9 cellular contexts compared by ENCODE assay signal in genomic region chr19:1063030-1063908, GRCh38. TPM values are rescaled to one million over a fixed set of nuclear protein-coding genes. Genes with fewer than 3 reads are reported as not detected.
A peak's percentile ranks its signal among the peaks of the same experiment; 100 is the strongest.
DNase-seq lines count a peak whose midpoint lies in the region; ATAC-seq, FAIRE-seq and TF ChIP-seq lines count a peak whose summit lies in the region.
"Had no signal": no experiment of that assay in that cellular context is flagged by ENCODE, and none has a peak within 500 bp of the region (broad histone marks: within the 10 kb centered on the region; RNA-seq: fewer than 3 reads in every experiment).

No MANE protein-coding gene starts in this region.

- no peak; a peak in 1 of 4 replicates for TF ChIP-seq POLR2A in HepG2 (IDR thresholded peaks at IDR 0.05; ENCODE audit: insufficient read depth in 1 of 2, low read depth in 2 of 2, low read length in 2 of 2)

- TF ChIP-seq CTCF in Caco-2 (IDR thresholded peaks at IDR 0.05; ENCODE audit: insufficient read depth in 1 of 2, low read depth in 1 of 2, low read length in 1 of 2, severe bottlenecking in 1 of 2, unreplicated experiment in 1 of 2) (no peak), HepG2 (CRISPR knock-in tag; IDR thresholded peaks at IDR 0.05) (no peak)

- in situ Hi-C loops in KBM-7 (cut with MboI; ENCODE audit: low pct_unique_long_range_greater_than_20kb, low sequenced_read_pairs) (no loop called here), HepG2 (cut with HindIII; ENCODE audit: extremely low pct_ligation_motif_present, low pct_unique_long_range_greater_than_20kb) (no loop called here)

- H3K9ac ChIP-seq in HepG2 (ENCODE audit: insufficient read depth, low read depth, low read length): no peak overlapping the region

- H3K9me3 ChIP-seq in Caco-2: no peaks in the 10 kb centered on the region
- H3K9me3 ChIP-seq in HepG2 (ENCODE audit: low read length): no peaks in the 10 kb centered on the region

- no peaks in the 10 kb centered on the region for H3K79me2 ChIP-seq in HepG2 (ENCODE audit: insufficient read depth, low read length)

- no peaks in the 10 kb centered on the region for H4K20me1 ChIP-seq in HepG2 (ENCODE audit: insufficient read depth, low read length)

- H3K27ac Mint-ChIP-seq in Caco-2 (ENCODE audit: unreplicated experiment): peak overlapping the region; percentile 59
- no peak overlapping the region for H3K27ac Mint-ChIP-seq in activated CD4-positive, alpha-beta memory T cell treated with anti-CD3 and anti-CD28 coated beads for 36 hours

- peak overlapping the region; percentile 84 for H3K4me3 Mint-ChIP-seq in Caco-2 (ENCODE audit: unreplicated experiment)
- H3K4me3 Mint-ChIP-seq in activated CD4-positive, alpha-beta memory T cell treated with anti-CD3 and anti-CD28 coated beads for 36 hours: no peak overlapping the region

- H3K4me1 ChIP-seq in Caco-2 (peaks cover 15% of the 10 kb centered on the region), HepG2 (ENCODE audit: insufficient read depth, low read length) (peaks cover 36% of the 10 kb centered on the region)

- no peak overlapping the region for H3K27ac ChIP-seq in HepG2 (ENCODE audit: extremely low read length, insufficient read depth, low read length)

- BruUV-seq in Caco-2 (replicated peaks; lab: Mats Ljungman, UMichigan): no TSS peak
- BruUV-seq in HepG2 (replicated peaks; lab: Mats Ljungman, UMichigan): no TSS peak

- H3K27me3 ChIP-seq in Caco-2 (replicated peaks; ENCODE audit: control insufficient read depth, insufficient read depth, low read length) (no peaks in the 10 kb centered on the region), HepG2 (ENCODE audit: control insufficient read depth in 1 of 2, insufficient read depth in 2 of 2, low read length in 2 of 2) (no peaks in the 10 kb centered on the region; a peak in 1 of 5 replicates)

- intact Hi-C loops in Caco-2 (cut with micrococcal nuclease; ENCODE audit: unreplicated experiment) (no loop called here), HepG2 (cut with micrococcal nuclease; ENCODE audit: unreplicated experiment) (no loop called here)
- intact Hi-C loops in activated CD4-positive, alpha-beta memory T cell treated with anti-CD3 and anti-CD28 coated beads for 36 hours (cut with micrococcal nuclease): no loop called here

- TF ChIP-seq EP300 in HepG2 (IDR thresholded peaks at IDR 0.05; ENCODE audit: low read depth in 2 of 2, low read length in 2 of 2) (no peak), HepG2 (CRISPR knock-in tag; IDR thresholded peaks at IDR 0.05; ENCODE audit: borderline replicate concordance) (no peak)

- ATAC-seq in HepG2: no peak
- ATAC-seq in GM21717 (IDR thresholded peaks at IDR 0.05; ENCODE audit: unreplicated experiment): no peak
- no peak for ATAC-seq in HG03520 (IDR thresholded peaks at IDR 0.05; ENCODE audit: unreplicated experiment)

- POLR2A ChIA-PET in Caco-2 (lab: Charles Lee) (no interaction called here), HepG2 (lab: Yijun Ruan, JAX) (no interaction called here)
- POLR2A ChIA-PET in activated CD4-positive, alpha-beta memory T cell treated with anti-CD3 and anti-CD28 coated beads for 36 hours (lab: Charles Lee): no interaction called here

- DNase-seq in Caco-2 (peak; percentile 72 to 75), KBM-7 (peak; percentile 68), HepG2 (ENCODE audit: low spot score) (no peak), NCI-H146 (lab: John Stamatoyannopoulos, UW) (no peak), NCI-H226 (no peak)
- peak; percentile 86 for DNase-seq in activated CD4-positive, alpha-beta memory T cell treated with anti-CD3 and anti-CD28 coated beads for 36 hours

- 94% methylated on average over 24 of the region's 37 CpGs for WGBS in HepG2 (ENCODE audit: low lambda C conversion rate)

- no peak for TF ChIP-seq RAD21 in HepG2 (CRISPR knock-in tag; IDR thresholded peaks at IDR 0.05)

- no peaks in the 10 kb centered on the region for H3K9me3 Mint-ChIP-seq in Caco-2 (ENCODE audit: unreplicated experiment)
- no peaks in the 10 kb centered on the region for H3K9me3 Mint-ChIP-seq in activated CD4-positive, alpha-beta memory T cell treated with anti-CD3 and anti-CD28 coated beads for 36 hours

- H2AFZ ChIP-seq in HepG2 (ENCODE audit: low read length): no peak overlapping the region

- H3K36me3 ChIP-seq in Caco-2 (ENCODE audit: control insufficient read depth, insufficient read depth, low read length) (no peaks in the 10 kb centered on the region), HepG2 (replicated peaks in 1 of 2; ENCODE audit: control insufficient read depth in 1 of 2, insufficient read depth in 2 of 2, low read length in 2 of 2) (peaks cover 3 to 4% of the 10 kb centered on the region in 2 experiments; a peak in 2 of 5 replicates)

- H3K27me3 Mint-ChIP-seq in Caco-2 (ENCODE audit: insufficient read depth, unreplicated experiment): no peaks in the 10 kb centered on the region
- H3K27me3 Mint-ChIP-seq in activated CD4-positive, alpha-beta memory T cell treated with anti-CD3 and anti-CD28 coated beads for 36 hours: no peaks in the 10 kb centered on the region

- peaks cover 43% of the 10 kb centered on the region for H3K36me3 Mint-ChIP-seq in Caco-2 (ENCODE audit: insufficient read depth, unreplicated experiment)
- H3K36me3 Mint-ChIP-seq in activated CD4-positive, alpha-beta memory T cell treated with anti-CD3 and anti-CD28 coated beads for 36 hours: peaks cover 2% of the 10 kb centered on the region

- no peak for FAIRE-seq in HepG2 (lab: Jason Lieb, UNC)
- FAIRE-seq: endometrium had no signal

- CTCF ChIA-PET in Caco-2 (lab: Charles Lee): interaction anchor here (1.8 kb wide), 1 partner anchor 35 kb away, joined by 9 read pairs; no protein-coding TSS in a partner anchor
- CTCF ChIA-PET in activated CD4-positive, alpha-beta memory T cell treated with anti-CD3 and anti-CD28 coated beads for 36 hours (lab: Charles Lee): interaction anchor here (0.7 to 5.2 kb wide), 2 partner anchors 23 to 178 kb away, joined by 4 to 31 read pairs; partner anchors contain the start of gene ABCA7
- CTCF ChIA-PET in HepG2 (lab: Yijun Ruan, JAX; ENCODE audit: low intra/inter-chr PET ratio, low total read pairs): no interaction called here

- H3K4me3 ChIP-seq in Caco-2 (ENCODE audit: low read depth, low read length) (no peak overlapping the region), HepG2 (replicated peaks in 1 of 3; ENCODE audit: insufficient read depth in 1 of 3, low read depth in 2 of 3, low read length in 3 of 3) (no peak overlapping the region)

- no peak overlapping the region for H3K4me2 ChIP-seq in HepG2 (ENCODE audit: low read depth, low read length)

- no peaks in the 10 kb centered on the region for H3K4me1 Mint-ChIP-seq in Caco-2 (ENCODE audit: low read depth, unreplicated experiment)
- peaks cover 15% of the 10 kb centered on the region for H3K4me1 Mint-ChIP-seq in activated CD4-positive, alpha-beta memory T cell treated with anti-CD3 and anti-CD28 coated beads for 36 hours (ENCODE audit: low read depth)

RNA-seq across cellular contexts. Expression of gene ARHGAP45, which starts 3.7 kb away (rescaled TPM):
- total RNA-seq in Caco-2 (2022) (38.6 and 43.3 TPM in 2 replicates), HepG2 (2016; rRNA removed; fragmentation: Illumina TruSeq; extraction: Trizol) (0.48 and 0.84 TPM in 2 replicates)
- total RNA-seq in activated CD4-positive, alpha-beta memory T cell treated with anti-CD3 and anti-CD28 coated beads for 36 hours: 100 to 1,000 TPM; 136 to 142 TPM
- 0.35 and 0.51 TPM in 2 replicates for total RNA-seq in HepG2 (2016; cell fraction: cytosol; rRNA removed; fragmentation: Illumina TruSeq; extraction: Trizol; ENCODE audit: low read depth)
- total RNA-seq in HepG2 (2016; cell fraction: insoluble cytoplasmic fraction; rRNA removed; fragmentation: Illumina TruSeq; extraction: Trizol): 0.16 and 0.50 TPM in 2 replicates
- total RNA-seq in HepG2 (2016; cell fraction: membrane; rRNA removed; fragmentation: Illumina TruSeq; extraction: Trizol): 0.38 and 0.40 TPM in 2 replicates
- total RNA-seq in HepG2 (2016; cell fraction: nucleus; rRNA removed; fragmentation: Illumina TruSeq; extraction: Trizol): 0.28 and 0.63 TPM in 2 replicates
- polyA plus RNA-seq in HepG2 (2011; rRNA removed): 32.0 and 40.3 TPM in 2 replicates
- 17.7 and 31.9 TPM in 2 replicates for polyA plus RNA-seq in HepG2 (2011; cell fraction: cytosol; rRNA removed)
- polyA plus RNA-seq in HepG2 (2011; cell fraction: nucleus; rRNA removed): 222 and 325 TPM in 2 replicates
- 21.8 and 23.4 TPM in 2 replicates for polyA plus RNA-seq in HepG2 (2012)
- not detected in 2 replicates for polyA plus RNA-seq in HepG2 (2016; cell fraction: cytosol; fragmentation: Illumina TruSeq; extraction: Trizol; ENCODE audit: low read depth)
- polyA plus RNA-seq in HepG2 (2016; cell fraction: insoluble cytoplasmic fraction; fragmentation: Illumina TruSeq; extraction: Trizol; ENCODE audit: low read depth): 0.41 and 0.69 TPM in 2 replicates
- not detected in 2 replicates for polyA plus RNA-seq in HepG2 (2016; cell fraction: membrane; fragmentation: Illumina TruSeq; extraction: Trizol; ENCODE audit: low read depth)
- polyA plus RNA-seq in HepG2 (2016; cell fraction: nucleus; fragmentation: Illumina TruSeq; extraction: Trizol; ENCODE audit: insufficient read depth, low read depth): 1.5 TPM in 2 replicates
- polyA minus RNA-seq in HepG2 (2011; rRNA and poly(A)+ RNA removed; ENCODE audit: low replicate concordance): 18.3 and 37.9 TPM in 2 replicates
- polyA minus RNA-seq in HepG2 (2011; cell fraction: cytosol; rRNA and poly(A)+ RNA removed): 19.3 and 20.1 TPM in 2 replicates
- polyA minus RNA-seq in HepG2 (2011; cell fraction: nucleus; rRNA and poly(A)+ RNA removed): 25.0 and 29.0 TPM in 2 replicates

RNA-seq across cellular contexts. Expression of gene ABCA7, which starts 23.4 kb away (rescaled TPM):
- total RNA-seq in Caco-2 (2022) (43.5 and 45.9 TPM in 2 replicates), HepG2 (2016; rRNA removed; fragmentation: Illumina TruSeq; extraction: Trizol) (1.3 and 4.4 TPM in 2 replicates)
- total RNA-seq in activated CD4-positive, alpha-beta memory T cell treated with anti-CD3 and anti-CD28 coated beads for 36 hours: 10 to 100 TPM; 28.3 to 29.3 TPM
- 3.4 and 3.5 TPM in 2 replicates for total RNA-seq in HepG2 (2016; cell fraction: cytosol; rRNA removed; fragmentation: Illumina TruSeq; extraction: Trizol; ENCODE audit: low read depth)
- total RNA-seq in HepG2 (2016; cell fraction: insoluble cytoplasmic fraction; rRNA removed; fragmentation: Illumina TruSeq; extraction: Trizol): 2.5 and 6.4 TPM in 2 replicates
- total RNA-seq in HepG2 (2016; cell fraction: membrane; rRNA removed; fragmentation: Illumina TruSeq; extraction: Trizol): 1.7 and 2.0 TPM in 2 replicates
- total RNA-seq in HepG2 (2016; cell fraction: nucleus; rRNA removed; fragmentation: Illumina TruSeq; extraction: Trizol): 7.8 and 9.7 TPM in 2 replicates
- 32.4 and 41.2 TPM in 2 replicates for polyA plus RNA-seq in HepG2 (2011; rRNA removed)
- polyA plus RNA-seq in HepG2 (2011; cell fraction: cytosol; rRNA removed): 27.7 and 35.9 TPM in 2 replicates
- polyA plus RNA-seq in HepG2 (2011; cell fraction: nucleus; rRNA removed): 316 and 410 TPM in 2 replicates
- 29.1 and 29.7 TPM in 2 replicates for polyA plus RNA-seq in HepG2 (2012)
- 0.23 and 0.72 TPM in 2 replicates for polyA plus RNA-seq in HepG2 (2016; cell fraction: cytosol; fragmentation: Illumina TruSeq; extraction: Trizol; ENCODE audit: low read depth)
- 1.6 and 2.2 TPM in 2 replicates for polyA plus RNA-seq in HepG2 (2016; cell fraction: insoluble cytoplasmic fraction; fragmentation: Illumina TruSeq; extraction: Trizol; ENCODE audit: low read depth)
- polyA plus RNA-seq in HepG2 (2016; cell fraction: membrane; fragmentation: Illumina TruSeq; extraction: Trizol; ENCODE audit: low read depth): 0.54 and 0.71 TPM in 2 replicates
- 25.9 and 28.7 TPM in 2 replicates for polyA plus RNA-seq in HepG2 (2016; cell fraction: nucleus; fragmentation: Illumina TruSeq; extraction: Trizol; ENCODE audit: insufficient read depth, low read depth)
- 20.1 and 68.5 TPM in 2 replicates for polyA minus RNA-seq in HepG2 (2011; rRNA and poly(A)+ RNA removed; ENCODE audit: low replicate concordance)
- 20.8 and 23.1 TPM in 2 replicates for polyA minus RNA-seq in HepG2 (2011; cell fraction: cytosol; rRNA and poly(A)+ RNA removed)
- polyA minus RNA-seq in HepG2 (2011; cell fraction: nucleus; rRNA and poly(A)+ RNA removed): 41.6 and 44.5 TPM in 2 replicates

RNA-seq across cellular contexts. Expression of gene POLR2E, which starts 31.9 kb away (rescaled TPM):
- total RNA-seq in Caco-2 (2022): 264 and 272 TPM in 2 replicates
- 100 to 1,000 TPM; 204 to 207 TPM for total RNA-seq in activated CD4-positive, alpha-beta memory T cell treated with anti-CD3 and anti-CD28 coated beads for 36 hours
- total RNA-seq in HepG2 (2016; rRNA removed; fragmentation: Illumina TruSeq; extraction: Trizol): 140 TPM in 2 replicates
- 43.4 and 44.8 TPM in 2 replicates for total RNA-seq in HepG2 (2016; cell fraction: cytosol; rRNA removed; fragmentation: Illumina TruSeq; extraction: Trizol; ENCODE audit: low read depth)
- total RNA-seq in HepG2 (2016; cell fraction: insoluble cytoplasmic fraction; rRNA removed; fragmentation: Illumina TruSeq; extraction: Trizol): 135 and 141 TPM in 2 replicates
- 89.0 and 92.5 TPM in 2 replicates for total RNA-seq in HepG2 (2016; cell fraction: membrane; rRNA removed; fragmentation: Illumina TruSeq; extraction: Trizol)
- 54.0 and 55.3 TPM in 2 replicates for total RNA-seq in HepG2 (2016; cell fraction: nucleus; rRNA removed; fragmentation: Illumina TruSeq; extraction: Trizol)
- 272 and 305 TPM in 2 replicates for polyA plus RNA-seq in HepG2 (2011; rRNA removed)
- polyA plus RNA-seq in HepG2 (2011; cell fraction: cytosol; rRNA removed): 222 and 337 TPM in 2 replicates
- 150 and 188 TPM in 2 replicates for polyA plus RNA-seq in HepG2 (2011; cell fraction: nucleus; rRNA removed)
- polyA plus RNA-seq in HepG2 (2012): 201 and 222 TPM in 2 replicates
- polyA plus RNA-seq in HepG2 (2016; cell fraction: cytosol; fragmentation: Illumina TruSeq; extraction: Trizol; ENCODE audit: low read depth): 94.9 and 102 TPM in 2 replicates
- 246 and 282 TPM in 2 replicates for polyA plus RNA-seq in HepG2 (2016; cell fraction: insoluble cytoplasmic fraction; fragmentation: Illumina TruSeq; extraction: Trizol; ENCODE audit: low read depth)
- 145 and 159 TPM in 2 replicates for polyA plus RNA-seq in HepG2 (2016; cell fraction: membrane; fragmentation: Illumina TruSeq; extraction: Trizol; ENCODE audit: low read depth)
- polyA plus RNA-seq in HepG2 (2016; cell fraction: nucleus; fragmentation: Illumina TruSeq; extraction: Trizol; ENCODE audit: insufficient read depth, low read depth): 179 TPM in 2 replicates
- 343 and 389 TPM in 2 replicates for polyA minus RNA-seq in HepG2 (2011; rRNA and poly(A)+ RNA removed; ENCODE audit: low replicate concordance)
- 104 and 129 TPM in 2 replicates for polyA minus RNA-seq in HepG2 (2011; cell fraction: cytosol; rRNA and poly(A)+ RNA removed)
- polyA minus RNA-seq in HepG2 (2011; cell fraction: nucleus; rRNA and poly(A)+ RNA removed): 39.5 and 42.0 TPM in 2 replicates

RNA-seq across cellular contexts. Expression of gene CNN2, which starts 36.9 kb away (rescaled TPM):
- total RNA-seq in Caco-2 (2022) (194 and 221 TPM in 2 replicates), HepG2 (2016; rRNA removed; fragmentation: Illumina TruSeq; extraction: Trizol) (70.0 and 84.5 TPM in 2 replicates)
- 100 to 1,000 TPM; 123 to 130 TPM for total RNA-seq in activated CD4-positive, alpha-beta memory T cell treated with anti-CD3 and anti-CD28 coated beads for 36 hours
- 29.8 and 31.9 TPM in 2 replicates for total RNA-seq in HepG2 (2016; cell fraction: cytosol; rRNA removed; fragmentation: Illumina TruSeq; extraction: Trizol; ENCODE audit: low read depth)
- total RNA-seq in HepG2 (2016; cell fraction: insoluble cytoplasmic fraction; rRNA removed; fragmentation: Illumina TruSeq; extraction: Trizol): 66.1 and 74.6 TPM in 2 replicates
- total RNA-seq in HepG2 (2016; cell fraction: membrane; rRNA removed; fragmentation: Illumina TruSeq; extraction: Trizol): 70.9 and 77.3 TPM in 2 replicates
- 37.1 and 39.3 TPM in 2 replicates for total RNA-seq in HepG2 (2016; cell fraction: nucleus; rRNA removed; fragmentation: Illumina TruSeq; extraction: Trizol)
- 58.1 and 63.6 TPM in 2 replicates for polyA plus RNA-seq in HepG2 (2011; rRNA removed)
- 71.9 and 76.4 TPM in 2 replicates for polyA plus RNA-seq in HepG2 (2011; cell fraction: cytosol; rRNA removed)
- 59.2 and 73.6 TPM in 2 replicates for polyA plus RNA-seq in HepG2 (2011; cell fraction: nucleus; rRNA removed)
- polyA plus RNA-seq in HepG2 (2012): 37.6 and 46.6 TPM in 2 replicates
- polyA plus RNA-seq in HepG2 (2016; cell fraction: cytosol; fragmentation: Illumina TruSeq; extraction: Trizol; ENCODE audit: low read depth): 36.8 and 41.0 TPM in 2 replicates
- polyA plus RNA-seq in HepG2 (2016; cell fraction: insoluble cytoplasmic fraction; fragmentation: Illumina TruSeq; extraction: Trizol; ENCODE audit: low read depth): 82.0 and 114 TPM in 2 replicates
- polyA plus RNA-seq in HepG2 (2016; cell fraction: membrane; fragmentation: Illumina TruSeq; extraction: Trizol; ENCODE audit: low read depth): 75.2 and 79.7 TPM in 2 replicates
- 90.2 and 93.1 TPM in 2 replicates for polyA plus RNA-seq in HepG2 (2016; cell fraction: nucleus; fragmentation: Illumina TruSeq; extraction: Trizol; ENCODE audit: insufficient read depth, low read depth)
- 84.2 and 138 TPM in 2 replicates for polyA minus RNA-seq in HepG2 (2011; rRNA and poly(A)+ RNA removed; ENCODE audit: low replicate concordance)
- polyA minus RNA-seq in HepG2 (2011; cell fraction: cytosol; rRNA and poly(A)+ RNA removed): 122 and 138 TPM in 2 replicates
- 21.5 and 28.6 TPM in 2 replicates for polyA minus RNA-seq in HepG2 (2011; cell fraction: nucleus; rRNA and poly(A)+ RNA removed)

RNA-seq across cellular contexts. Expression of gene GPX4, which starts 40.5 kb away (rescaled TPM):
- 500 and 546 TPM in 2 replicates for total RNA-seq in Caco-2 (2022)
- total RNA-seq in activated CD4-positive, alpha-beta memory T cell treated with anti-CD3 and anti-CD28 coated beads for 36 hours: 100 to 1,000 TPM; 274 to 275 TPM
- 426 and 535 TPM in 2 replicates for total RNA-seq in HepG2 (2016; rRNA removed; fragmentation: Illumina TruSeq; extraction: Trizol)
- total RNA-seq in HepG2 (2016; cell fraction: cytosol; rRNA removed; fragmentation: Illumina TruSeq; extraction: Trizol; ENCODE audit: low read depth): 2,785 and 3,522 TPM in 2 replicates
- 340 and 561 TPM in 2 replicates for total RNA-seq in HepG2 (2016; cell fraction: insoluble cytoplasmic fraction; rRNA removed; fragmentation: Illumina TruSeq; extraction: Trizol)
- total RNA-seq in HepG2 (2016; cell fraction: membrane; rRNA removed; fragmentation: Illumina TruSeq; extraction: Trizol): 1,902 and 2,313 TPM in 2 replicates
- total RNA-seq in HepG2 (2016; cell fraction: nucleus; rRNA removed; fragmentation: Illumina TruSeq; extraction: Trizol): 168 and 177 TPM in 2 replicates
- 613 and 728 TPM in 2 replicates for polyA plus RNA-seq in HepG2 (2011; rRNA removed)
- 837 and 1,257 TPM in 2 replicates for polyA plus RNA-seq in HepG2 (2011; cell fraction: cytosol; rRNA removed)
- polyA plus RNA-seq in HepG2 (2011; cell fraction: nucleus; rRNA removed): 557 and 562 TPM in 2 replicates
- polyA plus RNA-seq in HepG2 (2012): 539 and 705 TPM in 2 replicates
- 3,701 and 4,930 TPM in 2 replicates for polyA plus RNA-seq in HepG2 (2016; cell fraction: cytosol; fragmentation: Illumina TruSeq; extraction: Trizol; ENCODE audit: low read depth)
- 454 and 583 TPM in 2 replicates for polyA plus RNA-seq in HepG2 (2016; cell fraction: insoluble cytoplasmic fraction; fragmentation: Illumina TruSeq; extraction: Trizol; ENCODE audit: low read depth)
- 2,313 and 2,706 TPM in 2 replicates for polyA plus RNA-seq in HepG2 (2016; cell fraction: membrane; fragmentation: Illumina TruSeq; extraction: Trizol; ENCODE audit: low read depth)
- 387 and 420 TPM in 2 replicates for polyA plus RNA-seq in HepG2 (2016; cell fraction: nucleus; fragmentation: Illumina TruSeq; extraction: Trizol; ENCODE audit: insufficient read depth, low read depth)
- polyA minus RNA-seq in HepG2 (2011; rRNA and poly(A)+ RNA removed; ENCODE audit: low replicate concordance): 195 and 435 TPM in 2 replicates
- polyA minus RNA-seq in HepG2 (2011; cell fraction: cytosol; rRNA and poly(A)+ RNA removed): 211 and 241 TPM in 2 replicates
- polyA minus RNA-seq in HepG2 (2011; cell fraction: nucleus; rRNA and poly(A)+ RNA removed): 51.6 and 73.4 TPM in 2 replicates

Comparison
In these comparisons a context has a peak if more than half of its experiments do, and no peak if none do; other contexts are left out.
1. DNase-seq: peak in Caco-2 (2 of 2), KBM-7 (single experiment) and activated CD4-positive, alpha-beta memory T cell treated with anti-CD3 and anti-CD28 coated beads for 36 hours (single experiment); none in HepG2 (single experiment), NCI-H146 (single experiment) and NCI-H226 (single experiment).
2. RNA of gene ARHGAP45, which starts 3.7 kb away (total RNA-seq): 136 to 142 TPM in activated CD4-positive, alpha-beta memory T cell treated with anti-CD3 and anti-CD28 coated beads for 36 hours and 38.6 to 43.3 TPM in Caco-2; 0.16 to 0.84 TPM in HepG2; every median in the first group is over 10 times any median in the second.